ENCODE assay signal across 2 cellular contexts in the genomic region with DNA sequence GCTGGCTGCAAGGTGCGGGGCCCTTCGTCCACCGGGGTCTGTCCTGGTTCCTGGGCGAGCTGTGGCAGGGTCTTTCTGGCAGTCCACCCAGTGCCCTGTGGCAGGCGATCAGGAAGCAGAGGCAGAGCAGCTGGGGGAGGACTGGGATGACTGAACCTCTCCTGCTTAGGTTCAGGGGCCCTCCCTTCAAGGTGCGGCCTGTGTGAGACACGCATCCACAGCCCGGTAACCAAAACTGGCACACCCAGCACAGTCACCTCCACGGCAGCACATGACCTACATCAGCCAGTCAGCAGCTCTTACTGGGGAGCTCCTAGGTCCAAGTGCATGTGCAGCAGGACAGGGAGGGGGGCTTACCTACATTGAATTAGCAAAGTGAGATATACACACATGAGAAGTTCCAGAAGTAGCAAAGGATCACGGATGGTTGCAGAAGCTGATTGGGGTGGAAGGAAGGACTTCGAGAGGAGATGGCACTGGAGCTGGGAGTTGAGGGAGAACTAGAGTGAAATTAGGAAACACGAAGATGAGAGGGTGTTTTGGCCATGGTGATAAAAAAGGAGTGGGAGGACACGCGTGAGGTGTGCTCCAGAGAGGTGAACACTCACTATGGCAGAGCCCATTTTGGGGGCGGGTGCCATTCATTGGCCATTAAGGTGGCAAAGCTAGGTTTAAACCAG.
TF ChIP-seq lines count a peak whose summit lies in the region.

No MANE protein-coding gene starts in this region.

TF ChIP-seq in A549, 52 proteins besides CTCF, POLR2A, EP300 and RAD21:
- TF ChIP-seq, protein P1, sequence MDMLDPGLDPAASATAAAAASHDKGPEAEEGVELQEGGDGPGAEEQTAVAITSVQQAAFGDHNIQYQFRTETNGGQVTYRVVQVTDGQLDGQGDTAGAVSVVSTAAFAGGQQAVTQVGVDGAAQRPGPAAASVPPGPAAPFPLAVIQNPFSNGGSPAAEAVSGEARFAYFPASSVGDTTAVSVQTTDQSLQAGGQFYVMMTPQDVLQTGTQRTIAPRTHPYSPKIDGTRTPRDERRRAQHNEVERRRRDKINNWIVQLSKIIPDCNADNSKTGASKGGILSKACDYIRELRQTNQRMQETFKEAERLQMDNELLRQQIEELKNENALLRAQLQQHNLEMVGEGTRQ (IDR thresholded peaks at IDR 0.05) = peak; percentile 3; the same call in 1 of the 2 replicates
- TF ChIP-seq RNF2 (IDR thresholded peaks at IDR 0.05; ENCODE audit: borderline replicate concordance, low read depth) = no peak

TF ChIP-seq in GM23338, 12 proteins besides CTCF, POLR2A, EP300 and RAD21 (continued from another document):
- TF ChIP-seq, protein P2, sequence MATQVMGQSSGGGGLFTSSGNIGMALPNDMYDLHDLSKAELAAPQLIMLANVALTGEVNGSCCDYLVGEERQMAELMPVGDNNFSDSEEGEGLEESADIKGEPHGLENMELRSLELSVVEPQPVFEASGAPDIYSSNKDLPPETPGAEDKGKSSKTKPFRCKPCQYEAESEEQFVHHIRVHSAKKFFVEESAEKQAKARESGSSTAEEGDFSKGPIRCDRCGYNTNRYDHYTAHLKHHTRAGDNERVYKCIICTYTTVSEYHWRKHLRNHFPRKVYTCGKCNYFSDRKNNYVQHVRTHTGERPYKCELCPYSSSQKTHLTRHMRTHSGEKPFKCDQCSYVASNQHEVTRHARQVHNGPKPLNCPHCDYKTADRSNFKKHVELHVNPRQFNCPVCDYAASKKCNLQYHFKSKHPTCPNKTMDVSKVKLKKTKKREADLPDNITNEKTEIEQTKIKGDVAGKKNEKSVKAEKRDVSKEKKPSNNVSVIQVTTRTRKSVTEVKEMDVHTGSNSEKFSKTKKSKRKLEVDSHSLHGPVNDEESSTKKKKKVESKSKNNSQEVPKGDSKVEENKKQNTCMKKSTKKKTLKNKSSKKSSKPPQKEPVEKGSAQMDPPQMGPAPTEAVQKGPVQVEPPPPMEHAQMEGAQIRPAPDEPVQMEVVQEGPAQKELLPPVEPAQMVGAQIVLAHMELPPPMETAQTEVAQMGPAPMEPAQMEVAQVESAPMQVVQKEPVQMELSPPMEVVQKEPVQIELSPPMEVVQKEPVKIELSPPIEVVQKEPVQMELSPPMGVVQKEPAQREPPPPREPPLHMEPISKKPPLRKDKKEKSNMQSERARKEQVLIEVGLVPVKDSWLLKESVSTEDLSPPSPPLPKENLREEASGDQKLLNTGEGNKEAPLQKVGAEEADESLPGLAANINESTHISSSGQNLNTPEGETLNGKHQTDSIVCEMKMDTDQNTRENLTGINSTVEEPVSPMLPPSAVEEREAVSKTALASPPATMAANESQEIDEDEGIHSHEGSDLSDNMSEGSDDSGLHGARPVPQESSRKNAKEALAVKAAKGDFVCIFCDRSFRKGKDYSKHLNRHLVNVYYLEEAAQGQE (IDR thresholded peaks at IDR 0.05; ENCODE audit: unreplicated experiment) = no peak
- TF ChIP-seq JUNB (IDR thresholded peaks at IDR 0.05; ENCODE audit: unreplicated experiment) = no peak
- TF ChIP-seq, protein P3, sequence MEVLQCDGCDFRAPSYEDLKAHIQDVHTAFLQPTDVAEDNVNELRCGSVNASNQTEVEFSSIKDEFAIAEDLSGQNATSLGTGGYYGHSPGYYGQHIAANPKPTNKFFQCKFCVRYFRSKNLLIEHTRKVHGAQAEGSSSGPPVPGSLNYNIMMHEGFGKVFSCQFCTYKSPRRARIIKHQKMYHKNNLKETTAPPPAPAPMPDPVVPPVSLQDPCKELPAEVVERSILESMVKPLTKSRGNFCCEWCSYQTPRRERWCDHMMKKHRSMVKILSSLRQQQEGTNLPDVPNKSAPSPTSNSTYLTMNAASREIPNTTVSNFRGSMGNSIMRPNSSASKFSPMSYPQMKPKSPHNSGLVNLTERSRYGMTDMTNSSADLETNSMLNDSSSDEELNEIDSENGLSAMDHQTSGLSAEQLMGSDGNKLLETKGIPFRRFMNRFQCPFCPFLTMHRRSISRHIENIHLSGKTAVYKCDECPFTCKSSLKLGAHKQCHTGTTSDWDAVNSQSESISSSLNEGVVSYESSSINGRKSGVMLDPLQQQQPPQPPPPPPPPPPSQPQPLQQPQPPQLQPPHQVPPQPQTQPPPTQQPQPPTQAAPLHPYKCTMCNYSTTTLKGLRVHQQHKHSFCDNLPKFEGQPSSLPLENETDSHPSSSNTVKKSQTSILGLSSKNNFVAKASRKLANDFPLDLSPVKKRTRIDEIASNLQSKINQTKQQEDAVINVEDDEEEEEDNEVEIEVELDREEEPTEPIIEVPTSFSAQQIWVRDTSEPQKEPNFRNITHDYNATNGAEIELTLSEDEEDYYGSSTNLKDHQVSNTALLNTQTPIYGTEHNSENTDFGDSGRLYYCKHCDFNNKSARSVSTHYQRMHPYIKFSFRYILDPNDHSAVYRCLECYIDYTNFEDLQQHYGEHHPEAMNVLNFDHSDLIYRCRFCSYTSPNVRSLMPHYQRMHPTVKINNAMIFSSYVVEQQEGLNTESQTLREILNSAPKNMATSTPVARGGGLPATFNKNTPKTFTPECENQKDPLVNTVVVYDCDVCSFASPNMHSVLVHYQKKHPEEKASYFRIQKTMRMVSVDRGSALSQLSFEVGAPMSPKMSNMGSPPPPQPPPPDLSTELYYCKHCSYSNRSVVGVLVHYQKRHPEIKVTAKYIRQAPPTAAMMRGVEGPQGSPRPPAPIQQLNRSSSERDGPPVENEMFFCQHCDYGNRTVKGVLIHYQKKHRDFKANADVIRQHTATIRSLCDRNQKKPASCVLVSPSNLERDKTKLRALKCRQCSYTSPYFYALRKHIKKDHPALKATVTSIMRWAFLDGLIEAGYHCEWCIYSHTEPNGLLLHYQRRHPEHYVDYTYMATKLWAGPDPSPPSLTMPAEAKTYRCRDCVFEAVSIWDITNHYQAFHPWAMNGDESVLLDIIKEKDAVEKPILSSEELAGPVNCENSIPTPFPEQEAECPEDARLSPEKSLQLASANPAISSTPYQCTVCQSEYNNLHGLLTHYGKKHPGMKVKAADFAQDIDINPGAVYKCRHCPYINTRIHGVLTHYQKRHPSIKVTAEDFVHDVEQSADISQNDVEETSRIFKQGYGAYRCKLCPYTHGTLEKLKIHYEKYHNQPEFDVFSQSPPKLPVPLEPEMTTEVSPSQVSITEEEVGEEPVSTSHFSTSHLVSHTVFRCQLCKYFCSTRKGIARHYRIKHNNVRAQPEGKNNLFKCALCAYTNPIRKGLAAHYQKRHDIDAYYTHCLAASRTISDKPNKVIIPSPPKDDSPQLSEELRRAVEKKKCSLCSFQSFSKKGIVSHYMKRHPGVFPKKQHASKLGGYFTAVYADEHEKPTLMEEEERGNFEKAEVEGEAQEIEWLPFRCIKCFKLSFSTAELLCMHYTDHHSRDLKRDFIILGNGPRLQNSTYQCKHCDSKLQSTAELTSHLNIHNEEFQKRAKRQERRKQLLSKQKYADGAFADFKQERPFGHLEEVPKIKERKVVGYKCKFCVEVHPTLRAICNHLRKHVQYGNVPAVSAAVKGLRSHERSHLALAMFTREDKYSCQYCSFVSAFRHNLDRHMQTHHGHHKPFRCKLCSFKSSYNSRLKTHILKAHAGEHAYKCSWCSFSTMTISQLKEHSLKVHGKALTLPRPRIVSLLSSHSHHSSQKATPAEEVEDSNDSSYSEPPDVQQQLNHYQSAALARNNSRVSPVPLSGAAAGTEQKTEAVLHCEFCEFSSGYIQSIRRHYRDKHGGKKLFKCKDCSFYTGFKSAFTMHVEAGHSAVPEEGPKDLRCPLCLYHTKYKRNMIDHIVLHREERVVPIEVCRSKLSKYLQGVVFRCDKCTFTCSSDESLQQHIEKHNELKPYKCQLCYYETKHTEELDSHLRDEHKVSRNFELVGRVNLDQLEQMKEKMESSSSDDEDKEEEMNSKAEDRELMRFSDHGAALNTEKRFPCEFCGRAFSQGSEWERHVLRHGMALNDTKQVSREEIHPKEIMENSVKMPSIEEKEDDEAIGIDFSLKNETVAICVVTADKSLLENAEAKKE (CRISPR knock-in tag; IDR thresholded peaks at IDR 0.05) = no peak
- TF ChIP-seq EZH2 (IDR thresholded peaks at IDR 0.05; ENCODE audit: low read depth, unreplicated experiment) = no peak
- TF ChIP-seq, protein P4, sequence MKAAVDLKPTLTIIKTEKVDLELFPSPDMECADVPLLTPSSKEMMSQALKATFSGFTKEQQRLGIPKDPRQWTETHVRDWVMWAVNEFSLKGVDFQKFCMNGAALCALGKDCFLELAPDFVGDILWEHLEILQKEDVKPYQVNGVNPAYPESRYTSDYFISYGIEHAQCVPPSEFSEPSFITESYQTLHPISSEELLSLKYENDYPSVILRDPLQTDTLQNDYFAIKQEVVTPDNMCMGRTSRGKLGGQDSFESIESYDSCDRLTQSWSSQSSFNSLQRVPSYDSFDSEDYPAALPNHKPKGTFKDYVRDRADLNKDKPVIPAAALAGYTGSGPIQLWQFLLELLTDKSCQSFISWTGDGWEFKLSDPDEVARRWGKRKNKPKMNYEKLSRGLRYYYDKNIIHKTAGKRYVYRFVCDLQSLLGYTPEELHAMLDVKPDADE (IDR thresholded peaks at IDR 0.05) = no peak
- no peak for TF ChIP-seq EZH2phosphoT487 (IDR thresholded peaks at IDR 0.05; ENCODE audit: unreplicated experiment)
- TF ChIP-seq ZNF114 (CRISPR knock-in tag; IDR thresholded peaks at IDR 0.05) = no peak
- no peak for TF ChIP-seq NANOG (IDR thresholded peaks at IDR 0.05; ENCODE audit: borderline replicate concordance)
TF ChIP-seq in GM23338: peak in this region for 0.
